In the genomic region with DNA sequence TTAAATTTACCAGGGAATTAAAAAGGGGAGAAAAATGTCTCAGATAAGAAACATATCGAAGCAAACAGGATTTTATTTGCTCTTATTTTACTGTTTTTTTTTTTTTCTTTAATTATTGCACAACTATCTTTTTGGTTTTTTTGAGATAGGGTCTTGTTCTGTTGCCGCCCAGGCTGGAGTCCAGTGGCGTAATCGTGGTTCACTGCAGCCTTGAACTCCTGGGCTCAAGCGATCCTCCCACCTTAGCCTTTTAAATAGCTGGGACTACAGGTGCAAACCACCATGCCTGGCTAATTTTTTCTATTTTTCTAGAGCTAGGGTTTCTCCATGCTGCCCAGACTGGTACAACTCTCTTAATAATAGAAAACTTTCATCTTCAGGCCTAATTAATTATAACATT, we compare ENCODE assay signal across 13 cellular contexts. TPM values are rescaled to one million over a fixed set of nuclear protein-coding genes. Genes with fewer than 3 reads are reported as not detected.
DNase-seq lines count a peak whose midpoint lies in the region; ATAC-seq and TF ChIP-seq lines count a peak whose summit lies in the region.
"Had no signal": no experiment of that assay in that cellular context is flagged by ENCODE, and none has a peak within 500 bp of the region (broad histone marks: within the 10 kb centered on the region; RNA-seq: fewer than 3 reads in every experiment).

No MANE protein-coding gene starts in this region.

- ATAC-seq in activated T-cell treated with anti-CD3 and anti-CD28 coated beads, Interleukin-2, amount 50 U/mL, for 72 hours (replicated peaks in 1 of 2) = no peak
- ATAC-seq in activated T-cell treated with anti-CD3 and anti-CD28 coated beads, Interleukin-2, amount 50 U/mL, for 4 hours = no peak
- ATAC-seq in IMR-90 (ENCODE audit: low read depth) (no peak), right lobe of liver (peak; percentile 56 to 79 (median 72)), GM19351 (IDR thresholded peaks at IDR 0.05; ENCODE audit: unreplicated experiment) (no peak)
- no peak for ATAC-seq in activated T-helper 17 cell treated with anti-CD3 and anti-CD28 coated beads, Interleukin-2, amount 50 U/mL, for 72 hours (replicated peaks)

- peaks cover 13 to 36% of the 10 kb centered on the region in 2 experiments for H3K79me1 ChIP-seq in IMR-90 (ENCODE audit: low read depth in 1 of 2, low read length in 2 of 2)

- H2BK15ac ChIP-seq in IMR-90 (ENCODE audit: low read depth, low read length) = no peak overlapping the region

- no peak overlapping the region for H4K91ac ChIP-seq in IMR-90 (ENCODE audit: insufficient read depth, low read depth, low read length)

- no peak overlapping the region for H2AFZ ChIP-seq in IMR-90 (replicated peaks; ENCODE audit: low read length, poor library complexity)

- BruUV-seq in IMR-90 (replicated peaks; lab: Mats Ljungman, UMichigan) = no TSS peak

- H3K4ac ChIP-seq in IMR-90 (ENCODE audit: low read depth, low read length) = no peak overlapping the region

- TF ChIP-seq CTCF in IMR-90 (conservative IDR thresholded peaks at IDR 0.05; ENCODE audit: low read depth, low read length) (no peak), right lobe of liver (IDR thresholded peaks at IDR 0.05) (no peak)

- H3K23ac ChIP-seq in IMR-90 (ENCODE audit: low read depth, low read length) = no peak overlapping the region

- no peak overlapping the region for H2BK20ac ChIP-seq in IMR-90 (ENCODE audit: low read depth, low read length)

- TF ChIP-seq RAD21 in IMR-90 (IDR thresholded peaks at IDR 0.05; ENCODE audit: low read length) = no peak

- 100% methylated on average over 1 of the region's 5 CpGs; no CpG with 5 or more reads in 1 of the 2 experiments for WGBS in IMR-90 (ENCODE audit: extremely low coverage in 2 of 2, insufficient read length in 1 of 2), 2 experiments
- WGBS in right lobe of liver (ENCODE audit: insufficient coverage, low coverage, low lambda C conversion rate, missing lambda C conversion rate) = 33% methylated on average over 5 of the region's 5 CpGs

- POLR2A ChIA-PET in IMR-90 (lab: Charles Lee; ENCODE audit: unreplicated experiment) = no interaction called here

- H4K8ac ChIP-seq in IMR-90 (ENCODE audit: low read depth in 2 of 2, low read length in 2 of 2) = no peak overlapping the region

- intact Hi-C loops in IMR-90 (cut with micrococcal nuclease) (no loop called here), right lobe of liver (cut with DNase I) (no loop called here)

- H3K27me3 Mint-ChIP-seq in activated T-cell treated with anti-CD3 and anti-CD28 coated beads, Interleukin-2, amount 50 U/mL, for 72 hours (ENCODE audit: low read depth) = no peaks in the 10 kb centered on the region
- H3K27me3 Mint-ChIP-seq in activated T-cell treated with anti-CD3 and anti-CD28 coated beads, Interleukin-2, amount 50 U/mL, for 4 hours (ENCODE audit: low read depth) = no peaks in the 10 kb centered on the region
- H3K27me3 Mint-ChIP-seq in activated T-helper 17 cell treated with anti-CD3 and anti-CD28 coated beads, Interleukin-2, amount 50 U/mL, for 72 hours = no peaks in the 10 kb centered on the region
- H3K27me3 Mint-ChIP-seq: B cell; CD4-positive, alpha-beta T cell had no signal

- no peak overlapping the region for H3K18ac ChIP-seq in IMR-90 (ENCODE audit: low read depth, low read length)

- H3K9me1 ChIP-seq in IMR-90 (ENCODE audit: insufficient read depth, low read length) = no peaks in the 10 kb centered on the region

- H2AK9ac ChIP-seq in IMR-90 (replicated peaks; ENCODE audit: low read depth, low read length, poor library complexity) = no peak overlapping the region

- no peak overlapping the region for H2BK5ac ChIP-seq in IMR-90 (ENCODE audit: low read depth, low read length, poor library complexity, severe bottlenecking)

- no peaks in the 10 kb centered on the region for H3K4me1 ChIP-seq in IMR-90 (ENCODE audit: control insufficient read depth, insufficient read depth, low read length)
- peaks cover 0 to 29% (median 15%) of the 10 kb centered on the region in 4 donors for H3K4me1 ChIP-seq in right lobe of liver
- H3K4me1 ChIP-seq: HAP-1 had no signal

- CTCF ChIA-PET in IMR-90 (lab: Yijun Ruan, JAX) = interaction anchor here (0.7 kb wide), 1 partner anchor 124 kb away, joined by 4 read pairs; no protein-coding TSS in a partner anchor

- dilution Hi-C loops in IMR-90 (cut with HindIII; ENCODE audit: low sequenced_read_pairs, unreplicated experiment) = no loop called here

- no peak overlapping the region for H3K4me3 Mint-ChIP-seq in activated T-cell treated with anti-CD3 and anti-CD28 coated beads, Interleukin-2, amount 50 U/mL, for 72 hours
- H3K4me3 Mint-ChIP-seq in activated T-cell treated with anti-CD3 and anti-CD28 coated beads, Interleukin-2, amount 50 U/mL, for 4 hours = no peak overlapping the region
- H3K4me3 Mint-ChIP-seq in activated T-helper 17 cell treated with anti-CD3 and anti-CD28 coated beads, Interleukin-2, amount 50 U/mL, for 72 hours = no peak overlapping the region
- H3K4me3 Mint-ChIP-seq: B cell; CD4-positive, alpha-beta T cell had no signal

- H3K4me2 ChIP-seq in IMR-90 (ENCODE audit: low read depth, low read length) = no peak overlapping the region

- H3K36me3 ChIP-seq in IMR-90 (ENCODE audit: control insufficient read depth, insufficient read depth, low read length) = peaks cover 64% of the 10 kb centered on the region
- peaks cover 0 to 54% (median 21%) of the 10 kb centered on the region in 4 donors for H3K36me3 ChIP-seq in right lobe of liver

- H3K36me3 Mint-ChIP-seq in activated T-cell treated with anti-CD3 and anti-CD28 coated beads, Interleukin-2, amount 50 U/mL, for 72 hours (ENCODE audit: insufficient read depth in 2 of 2) = peaks cover 14 to 38% of the 10 kb centered on the region in 2 donors
- peaks cover 45% of the 10 kb centered on the region for H3K36me3 Mint-ChIP-seq in activated T-cell treated with anti-CD3 and anti-CD28 coated beads, Interleukin-2, amount 50 U/mL, for 4 hours (ENCODE audit: insufficient read depth)
- peaks cover 98% of the 10 kb centered on the region for H3K36me3 Mint-ChIP-seq in activated T-helper 17 cell treated with anti-CD3 and anti-CD28 coated beads, Interleukin-2, amount 50 U/mL, for 72 hours (ENCODE audit: low read depth)

- H3K14ac ChIP-seq in IMR-90 (replicated peaks; ENCODE audit: low read depth, low read length) = no peak overlapping the region

- H2AK5ac ChIP-seq in IMR-90 (ENCODE audit: low read depth, low read length) = no peak overlapping the region

- H3K27ac ChIP-seq in IMR-90 (ENCODE audit: insufficient read depth, low read length) = no peak overlapping the region
- peak overlapping the region in 2 of 3 donors; percentile 24 to 57 for H3K27ac ChIP-seq in right lobe of liver

- H3K56ac ChIP-seq in IMR-90 (ENCODE audit: extremely low read depth, insufficient read depth, low read length) = no peak overlapping the region

- H4K20me1 ChIP-seq in IMR-90 (ENCODE audit: insufficient read depth, low read length) = no peaks in the 10 kb centered on the region

- H3K4me3 ChIP-seq in IMR-90 (ENCODE audit: insufficient read depth, low read depth, low read length) (no peak overlapping the region), right lobe of liver (no peak overlapping the region)
- H3K4me3 ChIP-seq: HAP-1 had no signal

- no peaks in the 10 kb centered on the region for H3K9me3 ChIP-seq in IMR-90 (ENCODE audit: control insufficient read depth, insufficient read depth, low read length)
- no peaks in the 10 kb centered on the region for H3K9me3 ChIP-seq in right lobe of liver
- H3K9me3 ChIP-seq: HAP-1 had no signal

- TF ChIP-seq POLR2A in IMR-90 (IDR thresholded peaks at IDR 0.05; ENCODE audit: low read depth, low read length) (no peak), right lobe of liver (IDR thresholded peaks at IDR 0.05) (no peak)

- no peaks in the 10 kb centered on the region for H3K9me3 Mint-ChIP-seq in activated T-cell treated with anti-CD3 and anti-CD28 coated beads, Interleukin-2, amount 50 U/mL, for 72 hours
- no peaks in the 10 kb centered on the region for H3K9me3 Mint-ChIP-seq in activated T-cell treated with anti-CD3 and anti-CD28 coated beads, Interleukin-2, amount 50 U/mL, for 4 hours
- no peaks in the 10 kb centered on the region for H3K9me3 Mint-ChIP-seq in activated T-helper 17 cell treated with anti-CD3 and anti-CD28 coated beads, Interleukin-2, amount 50 U/mL, for 72 hours
- H3K9me3 Mint-ChIP-seq: CD4-positive, alpha-beta T cell had no signal

- DNase-seq in activated T-cell treated with anti-CD3 and anti-CD28 coated beads, Interleukin-2, amount 50 U/mL, for 72 hours = no peak
- DNase-seq in activated T-cell treated with anti-CD3 and anti-CD28 coated beads, Interleukin-2, amount 50 U/mL, for 4 hours = no peak
- DNase-seq in IMR-90 (no peak), right lobe of liver (peak; percentile 46 to 79 (median 70)), G401 (ENCODE audit: low spot score) (no peak)
- DNase-seq: C1 segment of cervical spinal cord; Calu3; CD4-positive, alpha-beta T cell; DMS 273 treated with DMSO at 0.1 percent for 48 hours had no signal

- H4K5ac ChIP-seq in IMR-90 (ENCODE audit: low read depth, low read length) = no peak overlapping the region

- peak overlapping the region; percentile 70 for H3K27ac Mint-ChIP-seq in activated T-cell treated with anti-CD3 and anti-CD28 coated beads, Interleukin-2, amount 50 U/mL, for 72 hours
- H3K27ac Mint-ChIP-seq in activated T-helper 17 cell treated with anti-CD3 and anti-CD28 coated beads, Interleukin-2, amount 50 U/mL, for 72 hours = peak overlapping the region; percentile 30
- H3K27ac Mint-ChIP-seq: B cell; CD4-positive, alpha-beta T cell had no signal

- H3K4me1 Mint-ChIP-seq in activated T-cell treated with anti-CD3 and anti-CD28 coated beads, Interleukin-2, amount 50 U/mL, for 72 hours (ENCODE audit: low read depth) = peaks cover 4% of the 10 kb centered on the region
- H3K4me1 Mint-ChIP-seq in activated T-cell treated with anti-CD3 and anti-CD28 coated beads, Interleukin-2, amount 50 U/mL, for 4 hours (ENCODE audit: low read depth) = no peaks in the 10 kb centered on the region
- H3K4me1 Mint-ChIP-seq in activated T-helper 17 cell treated with anti-CD3 and anti-CD28 coated beads, Interleukin-2, amount 50 U/mL, for 72 hours = peaks cover 6% of the 10 kb centered on the region
- H3K4me1 Mint-ChIP-seq: B cell had no signal

- no peak overlapping the region for H2BK120ac ChIP-seq in IMR-90 (ENCODE audit: low read depth, low read length)

- H3K27me3 ChIP-seq in IMR-90 (ENCODE audit: control insufficient read depth, insufficient read depth, low read length) (no peaks in the 10 kb centered on the region), right lobe of liver (no peaks in the 10 kb centered on the region)

- H3K9ac ChIP-seq in IMR-90 (ENCODE audit: low read depth, low read length) = no peak overlapping the region

- in situ Hi-C loops in IMR-90 (cut with MboI; ENCODE audit: low sequenced_read_pairs) (no loop called here), G401 (cut with HindIII; ENCODE audit: low sequenced_read_pairs) (no loop called here)

RNA-seq across cellular contexts. Expression of a gene that starts 32.5 kb away (rescaled TPM):
- 100 to 1,000 TPM; 126 to 137 TPM for total RNA-seq in activated T-cell treated with anti-CD3 and anti-CD28 coated beads, Interleukin-2, amount 50 U/mL, for 72 hours
- total RNA-seq in activated T-cell treated with anti-CD3 and anti-CD28 coated beads, Interleukin-2, amount 50 U/mL, for 4 hours = 100 to 1,000 TPM in 2 of 3 donors, 10 to 100 TPM in 1; 99.2 to 109 (median 106) TPM
- total RNA-seq in IMR-90 (2012; rRNA removed) (141 and 156 TPM in 2 replicates), right lobe of liver (10 to 100 TPM; 24.2 to 34.7 (median 26.5) TPM)
- 52.7 and 54.8 TPM in 2 replicates for polyA plus RNA-seq in IMR-90 (2012; rRNA removed)
- polyA plus RNA-seq in IMR-90 (2012; cell fraction: cytosol; rRNA removed) = 19.3 and 25.3 TPM in 2 replicates
- 7.0 and 33.3 TPM in 2 replicates for polyA plus RNA-seq in IMR-90 (2012; cell fraction: nucleus; rRNA removed; ENCODE audit: low replicate concordance)
- total RNA-seq in activated T-helper 17 cell treated with anti-CD3 and anti-CD28 coated beads, Interleukin-2, amount 50 U/mL, for 72 hours = 10 to 100 TPM; 97.4 to 99.4 TPM
- 31.8 and 69.1 TPM in 2 replicates for total RNA-seq in G401 (2014; rRNA removed; shearing (Covaris generic))

RNA-seq across cellular contexts. Expression of a gene that starts 57.7 kb away (rescaled TPM):
- 10 to 100 TPM; 46.9 to 48.6 TPM for total RNA-seq in activated T-cell treated with anti-CD3 and anti-CD28 coated beads, Interleukin-2, amount 50 U/mL, for 72 hours
- total RNA-seq in activated T-cell treated with anti-CD3 and anti-CD28 coated beads, Interleukin-2, amount 50 U/mL, for 4 hours = 10 to 100 TPM; 40.0 to 47.2 (median 44.1) TPM
- total RNA-seq in IMR-90 (2012; rRNA removed) (14.7 and 16.4 TPM in 2 replicates), right lobe of liver (10 to 100 TPM in 2 of 6 experiments, 1 to 10 TPM in 4; 4.2 to 11.9 (median 8.3) TPM)
- polyA plus RNA-seq in IMR-90 (2012; rRNA removed) = 16.0 and 17.2 TPM in 2 replicates
- 7.8 and 8.1 TPM in 2 replicates for polyA plus RNA-seq in IMR-90 (2012; cell fraction: cytosol; rRNA removed)
- polyA plus RNA-seq in IMR-90 (2012; cell fraction: nucleus; rRNA removed; ENCODE audit: low replicate concordance) = 22.6 and 39.0 TPM in 2 replicates
- total RNA-seq in activated T-helper 17 cell treated with anti-CD3 and anti-CD28 coated beads, Interleukin-2, amount 50 U/mL, for 72 hours = 10 to 100 TPM; 31.5 to 41.0 TPM
- total RNA-seq in G401 (2014; rRNA removed; shearing (Covaris generic)) = 10.2 and 16.8 TPM in 2 replicates

Comparison
In these comparisons a context has a peak if more than half of its experiments do, and no peak if none do; other contexts are left out.
1. ATAC-seq: peak in right lobe of liver (4 of 4); none in activated T-cell treated with anti-CD3 and anti-CD28 coated beads, Interleukin-2, amount 50 U/mL, for 72 hours (0 of 2), activated T-cell treated with anti-CD3 and anti-CD28 coated beads, Interleukin-2, amount 50 U/mL, for 4 hours (0 of 2), IMR-90 (single experiment), activated T-helper 17 cell treated with anti-CD3 and anti-CD28 coated beads, Interleukin-2, amount 50 U/mL, for 72 hours (single experiment) and GM19351 (single experiment).
2. DNase-seq: peak in right lobe of liver (3 of 3); none in activated T-cell treated with anti-CD3 and anti-CD28 coated beads, Interleukin-2, amount 50 U/mL, for 72 hours (0 of 2), activated T-cell treated with anti-CD3 and anti-CD28 coated beads, Interleukin-2, amount 50 U/mL, for 4 hours (single experiment), IMR-90 (single experiment) and G401 (single experiment).